Comparison of ENCODE assay signal across 22 cellular contexts in genomic region chr20:11144114-11144513, GRCh38.
DNase-seq lines count a peak whose midpoint lies in the region; ATAC-seq and TF ChIP-seq lines count a peak whose summit lies in the region.
"Had no signal": no experiment of that assay in that cellular context is flagged by ENCODE, and none has a peak within 500 bp of the region (broad histone marks: within the 10 kb centered on the region; RNA-seq: fewer than 3 reads in every experiment).

No MANE protein-coding gene starts in this region.

- POLR2A ChIA-PET in MCF 10A (lab: Yijun Ruan, JAX): interaction anchor here (0.6 to 1.5 kb wide), 4 partner anchors 12 to 472 kb away, joined by 3 to 7 read pairs (median 4); partner anchors contain the start of gene JAG1

- intact Hi-C loops in MCF 10A (cut with micrococcal nuclease) (loop anchor here (5.0 kb wide), 1 partner anchor 398 kb away; no protein-coding TSS in a partner anchor), breast epithelium (cut with DNase I; ENCODE audit: low total_unique reads) (no loop called here)

- no peak overlapping the region for H3K4me3 ChIP-seq in breast epithelium
- no peak overlapping the region for H3K4me3 ChIP-seq in brain microvascular endothelial cell (ENCODE audit: low read depth, low read length)
- no peak overlapping the region for H3K4me3 ChIP-seq in endodermal cell (ENCODE audit: low read length)
- H3K4me3 ChIP-seq: left ventricle myocardium inferior had no signal

- H3K9me3 ChIP-seq in breast epithelium: no peaks in the 10 kb centered on the region
- H3K9me3 ChIP-seq in endodermal cell (ENCODE audit: control insufficient read depth, low read length): no peaks in the 10 kb centered on the region
- H3K9me3 ChIP-seq: left ventricle myocardium inferior had no signal

- in situ Hi-C loops in brain microvascular endothelial cell (cut with HindIII; ENCODE audit: low pct_ligation_motif_present, low sequenced_read_pairs): no loop called here

- no peak overlapping the region for H3K4me3 Mint-ChIP-seq in MCF 10A (ENCODE audit: unreplicated experiment)
- H3K4me3 Mint-ChIP-seq in endodermal cell: no peak overlapping the region
- H3K4me3 Mint-ChIP-seq: activated naive CD4-positive, alpha-beta T cell treated with anti-CD3 and anti-CD28 coated beads, Interleukin-2, amount 10 ng/mL, durations not matched to agents 7 days and 5 days; naive thymus-derived CD8-positive, alpha-beta T cell; type B pancreatic cell had no signal

- H3K27me3 Mint-ChIP-seq in MCF 10A (ENCODE audit: insufficient read depth, unreplicated experiment) (no peaks in the 10 kb centered on the region), endodermal cell (ENCODE audit: insufficient read depth) (no peaks in the 10 kb centered on the region)
- H3K27me3 Mint-ChIP-seq: activated naive CD4-positive, alpha-beta T cell treated with anti-CD3 and anti-CD28 coated beads, Interleukin-2, amount 10 ng/mL, durations not matched to agents 7 days and 5 days had no signal

- H3K27ac Mint-ChIP-seq in MCF 10A (ENCODE audit: low read depth, unreplicated experiment): no peak overlapping the region
- no peak overlapping the region for H3K27ac Mint-ChIP-seq in endodermal cell
- H3K27ac Mint-ChIP-seq: activated naive CD4-positive, alpha-beta T cell treated with anti-CD3 and anti-CD28 coated beads, Interleukin-2, amount 10 ng/mL, durations not matched to agents 7 days and 5 days; naive thymus-derived CD8-positive, alpha-beta T cell; type B pancreatic cell had no signal

- H3K9me3 Mint-ChIP-seq in MCF 10A (ENCODE audit: unreplicated experiment) (no peaks in the 10 kb centered on the region), endodermal cell (no peaks in the 10 kb centered on the region)
- H3K9me3 Mint-ChIP-seq: type B pancreatic cell had no signal

- H3K36me3 ChIP-seq in breast epithelium: no peaks in the 10 kb centered on the region
- H3K36me3 ChIP-seq in brain microvascular endothelial cell (replicated peaks): no peaks in the 10 kb centered on the region
- H3K36me3 ChIP-seq in endodermal cell (ENCODE audit: control insufficient read depth, insufficient read depth, low read length): no peaks in the 10 kb centered on the region
- H3K36me3 ChIP-seq: left ventricle myocardium inferior had no signal

- H3K27me3 ChIP-seq in breast epithelium (no peaks in the 10 kb centered on the region), brain microvascular endothelial cell (replicated peaks) (no peaks in the 10 kb centered on the region), endodermal cell (ENCODE audit: control insufficient read depth, insufficient read depth, low read length, poor library complexity, severe bottlenecking) (no peaks in the 10 kb centered on the region)

- no peak for ATAC-seq in HG03196 (IDR thresholded peaks at IDR 0.05; ENCODE audit: unreplicated experiment)
- ATAC-seq: naive thymus-derived CD8-positive, alpha-beta T cell; PC-3 had no signal

- H3K36me3 Mint-ChIP-seq in MCF 10A (ENCODE audit: insufficient read depth, unreplicated experiment) (peaks cover 7% of the 10 kb centered on the region), endodermal cell (ENCODE audit: low read depth) (no peaks in the 10 kb centered on the region)
- H3K36me3 Mint-ChIP-seq: activated naive CD4-positive, alpha-beta T cell treated with anti-CD3 and anti-CD28 coated beads, Interleukin-2, amount 10 ng/mL, durations not matched to agents 7 days and 5 days; naive thymus-derived CD8-positive, alpha-beta T cell; type B pancreatic cell had no signal

- no TSS peak for BruUV-seq in MCF 10A (replicated peaks; lab: Mats Ljungman, UMichigan)

- no peaks in the 10 kb centered on the region for H3K4me1 ChIP-seq in breast epithelium
- H3K4me1 ChIP-seq in endodermal cell (ENCODE audit: control insufficient read depth, insufficient read depth, low read length): no peaks in the 10 kb centered on the region
- H3K4me1 ChIP-seq: left ventricle myocardium inferior had no signal

- CTCF ChIA-PET in MCF 10A (lab: Yijun Ruan, JAX): interaction anchor here (1.4 kb wide), 1 partner anchor 400 kb away, joined by 4 read pairs; no protein-coding TSS in a partner anchor

- H3K27ac ChIP-seq in breast epithelium: no peak overlapping the region
- peak overlapping the region; percentile 96 for H3K27ac ChIP-seq in brain microvascular endothelial cell
- H3K27ac ChIP-seq in endodermal cell (ENCODE audit: low read depth, low read length): no peak overlapping the region
- H3K27ac ChIP-seq: 22Rv1, left ventricle myocardium inferior had no signal

- H3K4me1 Mint-ChIP-seq in MCF 10A (ENCODE audit: insufficient read depth, unreplicated experiment) (peaks cover 6% of the 10 kb centered on the region), endodermal cell (peaks cover 17% of the 10 kb centered on the region)
- H3K4me1 Mint-ChIP-seq: activated naive CD4-positive, alpha-beta T cell treated with anti-CD3 and anti-CD28 coated beads, Interleukin-2, amount 10 ng/mL, durations not matched to agents 7 days and 5 days; naive thymus-derived CD8-positive, alpha-beta T cell had no signal

- DNase-seq in MCF 10A (ENCODE audit: unreplicated experiment): peak; percentile 78
- DNase-seq in breast epithelium (ENCODE audit: low spot score in 2 of 2): no peak
- peak; percentile 94 for DNase-seq in brain microvascular endothelial cell
- DNase-seq in iris pigment epithelial cell (ENCODE audit: low read depth): peak; percentile 87
- no peak for DNase-seq in endodermal cell
- no peak for DNase-seq in NCI-H2029 treated with DMSO at 0.1 percent for 48 hours (lab: John Stamatoyannopoulos, UW)
- DNase-seq in erythroblast (lab: John Stamatoyannopoulos, UW): no peak
- DNase-seq: activated CD4-positive, CD25-positive, alpha-beta regulatory T cell; activated CD8-positive, alpha-beta memory T cell treated with anti-CD3 and anti-CD28 coated beads, Interleukin-2, amount 50 U/mL, for 4 hours; activated naive CD4-positive, alpha-beta T cell treated with anti-CD3 and anti-CD28 coated beads, Interleukin-2, amount 10 ng/mL, durations not matched to agents 7 days and 5 days; central memory CD4-positive, alpha-beta T cell; GOT3; left ventricle myocardium inferior; naive thymus-derived CD8-positive, alpha-beta T cell; NCI-H187; NCI-H524; PC-3; stimulated activated CD4-positive, alpha-beta T cell treated with anti-CD3 and anti-CD28 coated beads, Interleukin-2, amount 100 ng/mL, for 48 hours; T-helper 1 cell had no signal

- 94 to 100% methylated on average over 5 to 7 of the region's 7 CpGs for WGBS in endodermal cell (ENCODE audit: insufficient coverage in 1 of 2, insufficient read length in 1 of 2), 2 experiments

- TF ChIP-seq CTCF in MCF 10A (IDR thresholded peaks at IDR 0.05; ENCODE audit: unreplicated experiment): no peak
- TF ChIP-seq CTCF in breast epithelium (IDR thresholded peaks at IDR 0.05): no peak
- TF ChIP-seq CTCF in brain microvascular endothelial cell (IDR thresholded peaks at IDR 0.05; ENCODE audit: low read depth, low read length, missing control alignments): no peak
- TF ChIP-seq CTCF in endodermal cell (conservative IDR thresholded peaks at IDR 0.05): no peak

- H3K9ac ChIP-seq in endodermal cell (ENCODE audit: extremely low read depth, low read length, poor library complexity, severe bottlenecking): no peak overlapping the region

- TF ChIP-seq POLR2A in breast epithelium (IDR thresholded peaks at IDR 0.05) (no peak), erythroblast (IDR thresholded peaks at IDR 0.05; ENCODE audit: low read length) (no peak)

Comparison
In these comparisons a context has a peak if more than half of its experiments do, and no peak if none do; other contexts are left out.
1. DNase-seq: peak in MCF 10A (single experiment), brain microvascular endothelial cell (single experiment) and iris pigment epithelial cell (single experiment); none in breast epithelium (0 of 2), endodermal cell (single experiment), NCI-H2029 treated with DMSO at 0.1 percent for 48 hours (single experiment) and erythroblast (0 of 2).